Comparison of ENCODE assay signal across 8 cellular contexts in the genomic region with DNA sequence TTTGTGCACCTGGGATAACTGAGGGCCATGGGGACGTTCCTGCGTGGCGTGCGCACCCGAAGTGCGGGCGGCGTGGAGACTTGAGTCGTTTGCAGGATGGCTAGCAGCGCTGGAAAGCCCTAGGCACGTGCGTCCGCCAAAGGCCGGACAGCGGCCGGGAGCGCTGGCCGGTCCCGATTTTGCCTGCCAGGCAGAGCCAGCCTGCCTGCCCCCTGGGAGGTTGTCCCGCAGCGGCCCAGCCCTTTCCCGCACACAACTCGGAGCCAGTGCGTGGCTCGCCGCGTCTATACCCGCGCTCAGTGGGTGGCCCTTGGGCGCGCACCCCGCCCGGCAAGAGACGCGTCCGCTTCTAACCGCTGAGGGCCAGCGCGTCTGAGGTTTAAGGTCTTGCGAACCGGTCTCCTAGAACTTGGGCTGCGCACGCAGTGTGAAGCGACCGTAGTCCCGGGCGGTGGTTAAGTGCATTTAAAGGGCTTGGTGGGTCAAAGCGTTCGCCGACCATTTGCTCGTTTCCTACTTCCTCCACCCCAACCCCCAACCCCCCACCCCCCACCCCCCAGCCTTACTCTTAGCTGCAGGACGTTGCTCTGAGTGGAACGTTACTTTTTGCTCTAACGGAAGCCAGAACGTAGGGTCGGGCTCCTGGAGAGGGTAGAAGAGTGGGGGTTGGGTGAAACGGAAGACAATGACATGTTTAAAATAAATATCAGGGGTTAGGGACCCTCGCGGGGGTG. TPM values are rescaled to one million over a fixed set of nuclear protein-coding genes. Genes with fewer than 3 reads are reported as not detected.
DNase-seq lines count a peak whose midpoint lies in the region; ATAC-seq lines count a peak whose summit lies in the region.

No MANE protein-coding gene starts in this region.

- H4K8ac ChIP-seq in trophoblast cell (ENCODE audit: low read depth, low read length) = peak overlapping the region; percentile 38

- peaks cover 58% of the 10 kb centered on the region for H3K4me1 Mint-ChIP-seq in activated T-helper 1 cell treated with anti-CD3 and anti-CD28 coated beads, Interleukin-12 subunit alpha, Interleukin-12 subunit beta, Interleukin-2, Interleukin-4 antibody, amounts not matched to agents 30 ng/mL and 10 ng/mL and 1 ng/mL, durations not matched to agents 14 hours and 24 hours and 36 hours (ENCODE audit: low read depth)

- H3K4me1 ChIP-seq in trophoblast cell (ENCODE audit: control insufficient read depth in 1 of 2, insufficient read depth in 2 of 2, low read length in 2 of 2) = peaks cover 4 to 10% of the 10 kb centered on the region in 2 experiments

- H3K36me3 ChIP-seq in trophoblast cell (ENCODE audit: control insufficient read depth in 1 of 2, insufficient read depth in 2 of 2, low read length in 2 of 2) = peaks cover 2 to 5% of the 10 kb centered on the region in 2 experiments

- H2BK5ac ChIP-seq in trophoblast cell (ENCODE audit: low read depth, low read length, poor library complexity) = peak overlapping the region; percentile 38

- peak overlapping the region; percentile 63 for H4K91ac ChIP-seq in trophoblast cell (ENCODE audit: low read depth, low read length)

- H2AFZ ChIP-seq in trophoblast cell (ENCODE audit: insufficient read depth, low read length, poor library complexity) = peak overlapping the region; percentile 50

- H3K27me3 ChIP-seq in trophoblast cell (ENCODE audit: insufficient read depth, low read length) = no peaks in the 10 kb centered on the region

- H4K12ac ChIP-seq in trophoblast cell (ENCODE audit: low read depth, low read length) = peak overlapping the region; percentile 67

- H2AK5ac ChIP-seq in trophoblast cell (ENCODE audit: low read length) = no peak overlapping the region

- H3K14ac ChIP-seq in trophoblast cell (ENCODE audit: low read length) = peak overlapping the region; percentile 80

- H3K36me3 Mint-ChIP-seq in activated T-helper 1 cell treated with anti-CD3 and anti-CD28 coated beads, Interleukin-12 subunit alpha, Interleukin-12 subunit beta, Interleukin-2, Interleukin-4 antibody, amounts not matched to agents 30 ng/mL and 10 ng/mL and 1 ng/mL, durations not matched to agents 14 hours and 24 hours and 36 hours (ENCODE audit: low read depth) = peaks cover 17% of the 10 kb centered on the region

- H3K9ac ChIP-seq in trophoblast cell (ENCODE audit: low read length) = peak overlapping the region; percentile 83

- H3K9me3 ChIP-seq in trophoblast cell (ENCODE audit: insufficient read depth, low read depth, low read length) = no peaks in the 10 kb centered on the region

- peak overlapping the region; percentile 30 for H3K4ac ChIP-seq in trophoblast cell (ENCODE audit: low read depth, low read length)

- peak overlapping the region; percentile 90 for H3K4me2 ChIP-seq in trophoblast cell (ENCODE audit: low read length)

- peak; percentile 43 for DNase-seq in CD1c-positive myeloid dendritic cell (ENCODE audit: extremely low spot score)
- peak; percentile 84 for DNase-seq in NCI-H69 (lab: John Stamatoyannopoulos, UW)
- DNase-seq in activated T-helper 1 cell treated with anti-CD3 and anti-CD28 coated beads, Interleukin-12 subunit alpha, Interleukin-12 subunit beta, Interleukin-2, Interleukin-4 antibody, amounts not matched to agents 30 ng/mL and 10 ng/mL and 1 ng/mL, durations not matched to agents 14 hours and 24 hours and 36 hours (ENCODE audit: low spot score) = peak; percentile 39
- DNase-seq in germinal center (ENCODE audit: low spot score) = peak; percentile 72
- peak; percentile 51 to 66 for DNase-seq in trophoblast cell
- DNase-seq in central memory CD4-positive, alpha-beta T cell = no peak

- H2BK120ac ChIP-seq in trophoblast cell (ENCODE audit: insufficient read depth, low read length, poor library complexity) = peak overlapping the region; percentile 44

- peaks cover 12% of the 10 kb centered on the region for H3K79me2 ChIP-seq in trophoblast cell (ENCODE audit: control insufficient read depth, insufficient read depth, low read length, poor library complexity)

- H3K18ac ChIP-seq in trophoblast cell (ENCODE audit: low read length) = peak overlapping the region; percentile 84

- peak; percentile 30 for ATAC-seq in GM18909 (IDR thresholded peaks at IDR 0.05; ENCODE audit: poor library complexity, unreplicated experiment)
- ATAC-seq in HG03135 (IDR thresholded peaks at IDR 0.05; ENCODE audit: unreplicated experiment) = peak; percentile 41

- H3K23ac ChIP-seq in trophoblast cell (ENCODE audit: low read length) = peak overlapping the region; percentile 2

- peaks cover 2% of the 10 kb centered on the region for H3K27me3 Mint-ChIP-seq in activated T-helper 1 cell treated with anti-CD3 and anti-CD28 coated beads, Interleukin-12 subunit alpha, Interleukin-12 subunit beta, Interleukin-2, Interleukin-4 antibody, amounts not matched to agents 30 ng/mL and 10 ng/mL and 1 ng/mL, durations not matched to agents 14 hours and 24 hours and 36 hours (ENCODE audit: insufficient read depth)

- H3K27ac ChIP-seq in trophoblast cell (ENCODE audit: low read depth, low read length) = peak overlapping the region; percentile 43

- no peaks in the 10 kb centered on the region for H3K9me3 Mint-ChIP-seq in activated T-helper 1 cell treated with anti-CD3 and anti-CD28 coated beads, Interleukin-12 subunit alpha, Interleukin-12 subunit beta, Interleukin-2, Interleukin-4 antibody, amounts not matched to agents 30 ng/mL and 10 ng/mL and 1 ng/mL, durations not matched to agents 14 hours and 24 hours and 36 hours

- peak overlapping the region; percentile 90 for H3K27ac Mint-ChIP-seq in activated T-helper 1 cell treated with anti-CD3 and anti-CD28 coated beads, Interleukin-12 subunit alpha, Interleukin-12 subunit beta, Interleukin-2, Interleukin-4 antibody, amounts not matched to agents 30 ng/mL and 10 ng/mL and 1 ng/mL, durations not matched to agents 14 hours and 24 hours and 36 hours

- peaks cover 12% of the 10 kb centered on the region for H3K79me1 ChIP-seq in trophoblast cell (ENCODE audit: low read length)

- no peak overlapping the region for H2BK12ac ChIP-seq in trophoblast cell (ENCODE audit: low read length)

- no CpG with 5 or more reads among the region's 59 CpGs for WGBS in trophoblast cell (ENCODE audit: extremely low coverage, insufficient coverage, insufficient read length)

- H3K4me3 Mint-ChIP-seq in activated T-helper 1 cell treated with anti-CD3 and anti-CD28 coated beads, Interleukin-12 subunit alpha, Interleukin-12 subunit beta, Interleukin-2, Interleukin-4 antibody, amounts not matched to agents 30 ng/mL and 10 ng/mL and 1 ng/mL, durations not matched to agents 14 hours and 24 hours and 36 hours = peak overlapping the region; percentile 92

- peak overlapping the region; percentile 94 for H3K4me3 ChIP-seq in trophoblast cell (ENCODE audit: low read depth, low read length)

- intact Hi-C loops in activated T-helper 1 cell treated with anti-CD3 and anti-CD28 coated beads, Interleukin-12 subunit alpha, Interleukin-12 subunit beta, Interleukin-2, Interleukin-4 antibody, amounts not matched to agents 30 ng/mL and 10 ng/mL and 1 ng/mL, durations not matched to agents 14 hours and 24 hours and 36 hours (cut with micrococcal nuclease) = loop anchor here (1.0 to 10.0 kb wide), 10 partner anchors 68 to 1240 kb away; partner anchors contain the start of genes GPR155, OLA1 and WIPF1

RNA-seq across cellular contexts. Expression of gene CDCA7, which starts 0.6 kb away (rescaled TPM):
- 112 and 115 TPM in 2 replicates for total RNA-seq in activated T-helper 1 cell treated with anti-CD3 and anti-CD28 coated beads, Interleukin-12 subunit alpha, Interleukin-12 subunit beta, Interleukin-2, Interleukin-4 antibody, amounts not matched to agents 30 ng/mL and 10 ng/mL and 1 ng/mL, durations not matched to agents 14 hours and 24 hours and 36 hours
- polyA plus RNA-seq in trophoblast cell (2013) = 17.0 and 18.3 TPM in 2 replicates
